ENCODE assay signal across 16 cellular contexts in genomic region chr10:103951942-103952341, GRCh38.
"Had no signal": no experiment of that assay in that cellular context is flagged by ENCODE, and none has a peak within 500 bp of the region (broad histone marks: within the 10 kb centered on the region; RNA-seq: fewer than 3 reads in every experiment).

No MANE protein-coding gene starts in this region.

- H3K27ac ChIP-seq: ascending aorta, gastrocnemius medialis, pancreas, tibial artery had no signal

- H3K4me1 ChIP-seq: ascending aorta, gastrocnemius medialis, pancreas, tibial artery had no signal

- H3K4me3 ChIP-seq: ascending aorta, gastrocnemius medialis, pancreas, tibial artery had no signal

- H3K27me3 ChIP-seq: ascending aorta, gastrocnemius medialis, pancreas, tibial artery had no signal

- DNase-seq: activated CD4-positive, alpha-beta T cell treated with anti-CD3 and anti-CD28 coated beads, Interleukin-2, amount 10 ng/mL, durations not matched to agents 7 days and 5 days; activated CD8-positive, alpha-beta memory T cell treated with anti-CD3 and anti-CD28 coated beads for 24 hours; activated effector memory CD4-positive, alpha-beta T cell treated with anti-CD3 and anti-CD28 coated beads, Interleukin-2, amount 50 U/mL, for 16 hours; activated naive CD4-positive, alpha-beta T cell treated with anti-CD3 and anti-CD28 coated beads, Interleukin-2, amount 50 U/mL, for 16 hours; activated T-cell treated with anti-CD3 and anti-CD28 coated beads, Interleukin-2, amount 50 U/mL, for 72 hours; cerebellar nuclear complex; effector CD8-positive, alpha-beta T cell; gastrocnemius medialis; left ventricle myocardium superior; naive B cell; pancreas; stimulated activated naive CD8-positive, alpha-beta T cell treated with anti-CD3 and anti-CD28 coated beads, Interleukin-15, Interleukin-2, amounts not matched to agents 100 U/mL and 50 U/mL, for 24 hours; substantia nigra; T1000; tibial artery had no signal

- H3K36me3 ChIP-seq: ascending aorta, gastrocnemius medialis, pancreas, tibial artery had no signal

- H3K9me3 ChIP-seq: gastrocnemius medialis, pancreas had no signal
